Comparison of ENCODE assay signal across 17 cellular contexts in the genomic region with DNA sequence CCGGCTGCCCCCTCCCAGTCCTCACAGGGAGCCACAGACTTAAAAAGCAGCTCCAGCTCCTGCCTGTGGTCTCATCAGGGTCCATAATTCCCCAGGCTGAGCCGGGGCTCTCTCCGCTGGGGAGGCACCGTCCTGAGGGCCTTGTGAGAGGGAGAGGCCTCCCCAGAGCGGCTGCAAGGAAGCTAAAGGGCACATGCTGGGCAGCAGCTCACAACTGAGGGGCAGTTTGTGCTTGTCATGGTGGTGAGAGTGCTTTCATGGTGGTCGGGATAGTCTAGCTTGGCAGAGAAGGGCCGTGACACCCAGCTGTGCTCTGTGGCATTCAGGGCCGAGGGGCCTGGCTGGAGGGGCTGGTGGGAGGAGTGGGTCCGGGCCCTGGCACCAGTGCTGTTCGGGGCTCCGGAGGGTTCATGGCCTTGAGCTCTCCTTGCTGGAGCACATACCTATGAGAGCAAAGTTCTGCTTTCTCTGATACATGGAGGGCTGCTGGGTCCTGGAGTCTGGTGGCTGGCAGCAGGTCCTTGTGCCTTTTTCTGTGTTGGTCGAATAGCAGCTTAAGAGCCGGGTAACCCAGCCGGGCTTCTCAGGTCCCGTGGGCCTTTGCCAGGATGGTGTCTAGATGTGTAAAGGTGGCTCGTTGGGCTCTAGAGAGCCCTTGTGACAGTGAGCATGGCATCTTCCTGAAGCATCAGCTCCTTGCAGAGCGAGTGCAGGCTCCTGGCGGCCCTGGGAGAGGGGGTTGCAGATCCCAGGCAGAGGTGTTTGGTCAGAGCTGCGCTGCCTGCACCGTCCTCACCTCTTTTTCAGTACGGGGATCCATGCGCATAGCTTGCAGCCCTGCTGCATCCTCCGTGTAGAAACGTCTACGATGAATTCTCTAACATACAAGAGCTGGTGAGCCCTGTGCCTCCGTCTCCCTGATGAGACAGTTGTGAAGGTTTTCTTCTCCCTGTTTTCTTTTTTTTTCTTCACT. TPM values are rescaled to one million over a fixed set of nuclear protein-coding genes. Genes with fewer than 3 reads are reported as not detected.
DNase-seq lines count a peak whose midpoint lies in the region; ATAC-seq and TF ChIP-seq lines count a peak whose summit lies in the region.
"Had no signal": no experiment of that assay in that cellular context is flagged by ENCODE, and none has a peak within 500 bp of the region (broad histone marks: within the 10 kb centered on the region; RNA-seq: fewer than 3 reads in every experiment).

No MANE protein-coding gene starts in this region.

- H3K9me3 ChIP-seq in endodermal cell (ENCODE audit: control insufficient read depth, low read length) = no peaks in the 10 kb centered on the region
- H3K9me3 ChIP-seq in parathyroid adenoma (ENCODE audit: control insufficient read depth, low read length) = no peaks in the 10 kb centered on the region
- H3K9me3 ChIP-seq: heart right ventricle, suprapubic skin had no signal

- H3K4me1 Mint-ChIP-seq in T-helper 2 cell treated with Interferon-gamma antibody and Interleukin-4, amounts not matched to agents 5 μg/mL and 100 μg/mL, for 36 hours (ENCODE audit: low read depth) = peaks cover 47% of the 10 kb centered on the region
- peaks cover 22% of the 10 kb centered on the region for H3K4me1 Mint-ChIP-seq in endodermal cell

- 89 to 96% methylated on average over 4 to 26 of the region's 26 CpGs for WGBS in endodermal cell (ENCODE audit: insufficient coverage in 1 of 2, insufficient read length in 1 of 2), 2 experiments

- H2AFZ ChIP-seq in KMS-11 (ENCODE audit: low read depth) (no peak overlapping the region), parathyroid adenoma (no peak overlapping the region)

- H3K9ac ChIP-seq in KMS-11 (no peak overlapping the region; the same call in 1 of the 2 replicates), endodermal cell (ENCODE audit: extremely low read depth, low read length, poor library complexity, severe bottlenecking) (no peak overlapping the region), parathyroid adenoma (no peak overlapping the region)

- H3K79me2 ChIP-seq in KMS-11 (ENCODE audit: insufficient read depth, low read depth) (peaks cover 86% of the 10 kb centered on the region), parathyroid adenoma (peaks cover 88% of the 10 kb centered on the region)

- H3K27ac ChIP-seq in KMS-11 (no peak overlapping the region), endodermal cell (ENCODE audit: low read depth, low read length) (peak overlapping the region; percentile 47), parathyroid adenoma (no peak overlapping the region)
- H3K27ac ChIP-seq: suprapubic skin had no signal

- H3K4me3 Mint-ChIP-seq in T-helper 2 cell treated with Interferon-gamma antibody and Interleukin-4, amounts not matched to agents 5 μg/mL and 100 μg/mL, for 36 hours = no peak overlapping the region
- H3K4me3 Mint-ChIP-seq in endodermal cell = no peak overlapping the region

- no peak for ATAC-seq in GM18502 (IDR thresholded peaks at IDR 0.05; ENCODE audit: poor library complexity, unreplicated experiment)

- peaks cover 69% of the 10 kb centered on the region for H4K20me1 ChIP-seq in KMS-11 (ENCODE audit: insufficient read depth)

- peaks cover 26% of the 10 kb centered on the region for H3K36me3 Mint-ChIP-seq in T-helper 2 cell treated with Interferon-gamma antibody and Interleukin-4, amounts not matched to agents 5 μg/mL and 100 μg/mL, for 36 hours (ENCODE audit: low read depth)
- H3K36me3 Mint-ChIP-seq in endodermal cell (ENCODE audit: low read depth) = peaks cover 30% of the 10 kb centered on the region

- no peaks in the 10 kb centered on the region for H3K27me3 ChIP-seq in KMS-11 (ENCODE audit: insufficient read depth, low read depth)
- no peaks in the 10 kb centered on the region for H3K27me3 ChIP-seq in endodermal cell (ENCODE audit: control insufficient read depth, insufficient read depth, low read length, poor library complexity, severe bottlenecking)
- no peaks in the 10 kb centered on the region for H3K27me3 ChIP-seq in parathyroid adenoma (ENCODE audit: control insufficient read depth, insufficient read depth, low read length)
- H3K27me3 ChIP-seq: heart right ventricle, suprapubic skin had no signal

- peak overlapping the region; percentile 79; the same call in 1 of the 2 replicates for H3K4me2 ChIP-seq in KMS-11
- peak overlapping the region; percentile 2 for H3K4me2 ChIP-seq in parathyroid adenoma (ENCODE audit: low read length)

- H3K9me3 Mint-ChIP-seq in T-helper 2 cell treated with Interferon-gamma antibody and Interleukin-4, amounts not matched to agents 5 μg/mL and 100 μg/mL, for 36 hours = no peaks in the 10 kb centered on the region
- H3K9me3 Mint-ChIP-seq in endodermal cell = no peaks in the 10 kb centered on the region

- TF ChIP-seq CTCF in KMS-11 (conservative IDR thresholded peaks at IDR 0.05; ENCODE audit: low read depth, low read length) (no peak), endodermal cell (conservative IDR thresholded peaks at IDR 0.05) (no peak), parathyroid adenoma (IDR thresholded peaks at IDR 0.05) (no peak)

- H3K4me1 ChIP-seq in KMS-11 (ENCODE audit: low read depth, poor library complexity, severe bottlenecking) (peaks cover 100% of the 10 kb centered on the region), endodermal cell (ENCODE audit: control insufficient read depth, insufficient read depth, low read length) (peaks cover 3% of the 10 kb centered on the region), parathyroid adenoma (peaks cover 71% of the 10 kb centered on the region)

- no peaks in the 10 kb centered on the region for H3K27me3 Mint-ChIP-seq in T-helper 2 cell treated with Interferon-gamma antibody and Interleukin-4, amounts not matched to agents 5 μg/mL and 100 μg/mL, for 36 hours (ENCODE audit: low read depth)
- no peaks in the 10 kb centered on the region for H3K27me3 Mint-ChIP-seq in endodermal cell (ENCODE audit: insufficient read depth)

- H3K36me3 ChIP-seq in KMS-11 (ENCODE audit: insufficient read depth) = 0 out of 2 replicates have a peak, but pooled peaks cover 4% of the 10 kb centered on the region
- peaks cover 29% of the 10 kb centered on the region for H3K36me3 ChIP-seq in endodermal cell (ENCODE audit: control insufficient read depth, insufficient read depth, low read length)
- H3K36me3 ChIP-seq in parathyroid adenoma (ENCODE audit: control insufficient read depth, insufficient read depth, low read length) = no peaks in the 10 kb centered on the region
- H3K36me3 ChIP-seq: suprapubic skin had no signal

- no peak overlapping the region for H3K4me3 ChIP-seq in KMS-11 (IDR thresholded peaks at IDR 0.05; ENCODE audit: insufficient read depth, low read depth, low read length)
- no peak overlapping the region for H3K4me3 ChIP-seq in endodermal cell (ENCODE audit: low read length)
- H3K4me3 ChIP-seq in parathyroid adenoma (ENCODE audit: low read depth, low read length) = no peak overlapping the region
- H3K4me3 ChIP-seq: heart right ventricle, suprapubic skin had no signal

- DNase-seq in T-helper 2 cell treated with Interferon-gamma antibody and Interleukin-4, amounts not matched to agents 5 μg/mL and 100 μg/mL, for 36 hours (ENCODE audit: low spot score) = no peak
- no peak for DNase-seq in T-helper 2 cell
- DNase-seq in endodermal cell = no peak
- DNase-seq in RPMI8226 = no peak
- DNase-seq in NCI-H1417 treated with DMSO at 0.1 percent for 48 hours (lab: John Stamatoyannopoulos, UW) = no peak
- DNase-seq: activated CD4-positive, alpha-beta T cell treated with anti-CD3 and anti-CD28 coated beads for 4 hours; activated effector memory CD4-positive, alpha-beta T cell treated with anti-CD3 and anti-CD28 coated beads, Interleukin-2, amount 50 U/mL, for 16 hours; central memory CD4-positive, alpha-beta T cell; heart right ventricle; NCI-H1436; NCI-H524 treated with DMSO at 0.1 percent for 48 hours had no signal

- peak overlapping the region; percentile 58 for H3K27ac Mint-ChIP-seq in T-helper 2 cell treated with Interferon-gamma antibody and Interleukin-4, amounts not matched to agents 5 μg/mL and 100 μg/mL, for 36 hours
- H3K27ac Mint-ChIP-seq in endodermal cell = peak overlapping the region; percentile 53

RNA-seq across cellular contexts. Expression of gene UPF1, which starts 8.8 kb away (rescaled TPM):
- total RNA-seq in endodermal cell = 10 to 100 TPM; 82.1 to 87.3 TPM
- polyA plus RNA-seq in endodermal cell (2013, experiment 1 of 2) = 38.3 TPM
- 37.6 TPM for polyA plus RNA-seq in endodermal cell (2013, experiment 2 of 2)

RNA-seq across cellular contexts. Expression of gene COMP, which starts 49.5 kb away (rescaled TPM):
- not detected for total RNA-seq in endodermal cell
- polyA plus RNA-seq in endodermal cell (2013, experiment 1 of 2) = 0.96 TPM
- polyA plus RNA-seq in endodermal cell (2013, experiment 2 of 2) = 1.8 TPM
- total RNA-seq: left colon; T-helper 1 cell treated with Interleukin-12 subunit alpha and Interleukin-12 subunit beta and Interleukin-4 antibody, amounts not matched to agents 30 ng/mL and 1 ng/mL, for 36 hours had no signal

RNA-seq across cellular contexts. Expression of gene CERS1, which starts 55.4 kb away (rescaled TPM):
- 10 to 100 TPM; 16.6 to 25.5 TPM for total RNA-seq in endodermal cell
- 16.9 TPM for polyA plus RNA-seq in endodermal cell (2013, experiment 1 of 2)
- 19.0 TPM for polyA plus RNA-seq in endodermal cell (2013, experiment 2 of 2)
- total RNA-seq: T-helper 1 cell treated with Interleukin-12 subunit alpha and Interleukin-12 subunit beta and Interleukin-4 antibody, amounts not matched to agents 30 ng/mL and 1 ng/mL, for 36 hours had no signal
